In the genomic region with DNA sequence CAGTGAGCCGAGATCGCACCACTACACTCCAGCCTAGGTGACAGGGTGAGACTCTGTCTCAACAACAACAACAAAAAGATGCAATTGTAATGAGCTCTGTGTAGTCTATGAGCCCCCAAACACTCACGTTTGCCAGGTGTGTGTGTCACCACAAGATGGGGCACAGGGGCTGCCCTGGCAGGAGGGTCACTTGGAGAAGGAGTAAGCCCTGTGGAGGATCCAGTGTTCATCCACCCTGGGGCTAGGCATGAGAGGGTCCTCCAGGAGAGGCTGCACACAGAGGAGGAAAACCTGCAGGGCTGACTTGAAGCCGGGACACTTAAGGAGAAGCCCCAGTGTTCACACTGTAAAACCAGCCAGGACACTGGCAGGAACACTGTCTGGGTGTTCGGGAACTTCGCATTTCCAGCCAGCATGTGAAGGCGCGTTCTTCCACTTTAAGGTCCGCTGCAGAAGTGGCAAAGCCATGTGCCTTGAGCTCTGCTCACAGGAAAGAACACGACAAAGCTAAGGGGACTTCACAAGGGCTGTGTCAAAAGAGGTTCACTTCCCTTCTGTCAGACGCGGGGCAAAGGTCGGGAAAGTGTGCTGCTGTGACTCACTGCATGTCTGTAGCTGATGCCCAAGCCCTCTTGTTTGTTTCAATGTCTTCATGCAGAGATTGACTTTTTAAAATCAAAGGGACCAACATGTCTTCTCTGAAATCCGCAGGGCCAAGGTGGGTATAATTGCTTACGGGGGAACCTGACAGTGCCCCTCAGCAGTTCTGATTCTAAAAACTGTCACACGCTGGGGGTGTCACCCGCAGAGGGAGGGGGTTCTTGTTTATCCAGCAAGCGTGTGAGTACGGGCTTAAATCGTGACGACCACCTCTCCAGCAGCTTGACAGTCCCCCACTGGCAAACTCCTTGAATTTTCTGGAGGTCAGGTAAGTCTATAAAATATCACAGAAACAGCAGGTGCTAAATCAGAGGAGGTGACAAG, we compare ENCODE assay signal across 1 cellular context.
A peak's percentile ranks its signal among the peaks of the same experiment; 100 is the strongest.
TF ChIP-seq lines count a peak whose summit lies in the region.

No MANE protein-coding gene starts in this region.

TF ChIP-seq in HepG2, 621 proteins besides CTCF, POLR2A, EP300 and RAD21 (continued from another document):
- TF ChIP-seq PAXIP1 (CRISPR knock-in tag; conservative IDR thresholded peaks at IDR 0.05) (peak; percentile 52), BCL6 (CRISPR knock-in tag; IDR thresholded peaks at IDR 0.05) (peak; percentile 56), ZBTB43 (CRISPR knock-in tag; conservative IDR thresholded peaks at IDR 0.05) (peak; percentile 65; the same call in 1 of the 2 replicates), RARA (CRISPR knock-in tag; IDR thresholded peaks at IDR 0.05) (peak; percentile 74), ARID5B (CRISPR knock-in tag; IDR thresholded peaks at IDR 0.05) (peak; percentile 59), SATB2 (CRISPR knock-in tag; IDR thresholded peaks at IDR 0.05) (no peak), NRL (CRISPR knock-in tag; IDR thresholded peaks at IDR 0.05; ENCODE audit: borderline replicate concordance) (0 out of 2 replicates have a peak, but pooled peaks have one; percentile 39), TFDP1 (CRISPR knock-in tag; IDR thresholded peaks at IDR 0.05; ENCODE audit: borderline replicate concordance) (peak; percentile 18; the same call in 1 of the 2 replicates), HNF4A (CRISPR knock-in tag; IDR thresholded peaks at IDR 0.05) (peak; percentile 75), SKI (IDR thresholded peaks at IDR 0.05; ENCODE audit: partially characterized antibody) (peak; percentile 36), XRCC5 (optimal IDR thresholded peaks at IDR 0.05; ENCODE audit: low read length) (peak; percentile 53), STAG1 (CRISPR knock-in tag; IDR thresholded peaks at IDR 0.05) (peak; percentile 79), NR2F6 (IDR thresholded peaks at IDR 0.05) (peak; percentile 61; the same call in 1 of the 2 replicates), NR2F6 (CRISPR knock-in tag; IDR thresholded peaks at IDR 0.05) (peak; percentile 83), GATAD2A (CRISPR knock-in tag; IDR thresholded peaks at IDR 0.05) (peak; percentile 64)
- TF ChIP-seq, protein P1, sequence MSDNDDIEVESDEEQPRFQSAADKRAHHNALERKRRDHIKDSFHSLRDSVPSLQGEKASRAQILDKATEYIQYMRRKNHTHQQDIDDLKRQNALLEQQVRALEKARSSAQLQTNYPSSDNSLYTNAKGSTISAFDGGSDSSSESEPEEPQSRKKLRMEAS (IDR thresholded peaks at IDR 0.05) = peak; percentile 67; the same call in 1 of the 2 replicates
